Comparison of ENCODE assay signal across 9 cellular contexts in the genomic region with DNA sequence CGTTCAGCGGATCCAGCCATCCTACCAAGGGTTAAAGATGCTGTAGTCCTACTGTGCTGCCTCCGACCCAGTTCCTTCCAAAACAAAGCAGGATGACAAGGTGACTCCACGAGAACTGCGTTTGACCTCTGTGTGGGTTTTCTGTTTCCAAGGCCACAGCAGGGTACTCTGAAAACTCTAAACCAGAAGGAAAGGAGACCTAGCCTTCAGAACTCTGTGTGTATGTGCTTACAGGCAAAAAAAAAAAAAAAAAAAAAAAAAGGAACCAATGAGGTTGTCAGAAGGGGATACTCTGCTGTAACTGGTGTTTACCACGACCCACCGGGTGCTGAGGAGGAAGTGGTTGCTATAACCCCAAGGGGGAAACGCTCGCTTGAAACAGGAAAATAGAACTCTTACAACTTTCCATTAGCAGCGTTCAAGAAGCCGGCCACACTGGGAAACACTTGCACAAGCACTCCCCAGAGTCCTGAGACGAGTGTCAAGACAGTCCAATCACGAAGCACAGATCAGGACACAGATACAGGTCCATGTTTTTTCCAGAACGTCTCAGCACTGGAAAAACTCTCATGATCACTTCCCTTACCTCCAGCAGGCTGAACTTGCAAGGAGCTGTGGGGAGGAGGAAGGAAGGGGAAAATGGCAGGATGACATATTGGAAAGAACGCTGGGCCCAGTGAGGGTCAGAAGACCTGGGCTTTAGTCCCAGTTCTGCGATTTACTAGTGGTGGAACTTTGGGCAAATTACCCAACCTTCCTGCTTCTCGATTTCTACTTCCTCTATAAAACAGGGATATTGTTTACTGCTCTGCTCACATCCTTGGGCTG.
DNase-seq lines count a peak whose midpoint lies in the region; ATAC-seq and TF ChIP-seq lines count a peak whose summit lies in the region.
"Had no signal": no experiment of that assay in that cellular context is flagged by ENCODE, and none has a peak within 500 bp of the region (broad histone marks: within the 10 kb centered on the region; RNA-seq: fewer than 3 reads in every experiment).

No MANE protein-coding gene starts in this region.

- no peak for TF ChIP-seq POLR2A in NB4 (IDR thresholded peaks at IDR 0.05; ENCODE audit: extremely low read depth, insufficient read length)

- H3K27ac Mint-ChIP-seq in activated T-helper 17 cell treated with anti-CD3 and anti-CD28 coated beads, Interleukin-2, amount 50 U/mL, for 72 hours, result peak overlapping the region; percentile 97

- intact Hi-C loops in left lung (cut with DNase I), result no loop called here

- H3K9me3 Mint-ChIP-seq in activated T-helper 17 cell treated with anti-CD3 and anti-CD28 coated beads, Interleukin-2, amount 50 U/mL, for 72 hours, result peaks cover 4% of the 10 kb centered on the region

- TF ChIP-seq CTCF in GM12864 (IDR thresholded peaks at IDR 0.05; ENCODE audit: low read depth, low read length, missing control alignments), result no peak
- no peak for TF ChIP-seq CTCF in NB4 (IDR thresholded peaks at IDR 0.05; ENCODE audit: low read depth, low read length)
- no peak for TF ChIP-seq CTCF in left lung (IDR thresholded peaks at IDR 0.05)

- ATAC-seq in GM21825 (IDR thresholded peaks at IDR 0.05; ENCODE audit: unreplicated experiment) (peak; percentile 61), left lung (peak; percentile 51)
- peak; percentile 54 for ATAC-seq in activated T-helper 17 cell treated with anti-CD3 and anti-CD28 coated beads, Interleukin-2, amount 50 U/mL, for 72 hours (replicated peaks)
- ATAC-seq: HCT116 had no signal

- no peaks in the 10 kb centered on the region for H3K27me3 ChIP-seq in left lung

- H3K4me1 ChIP-seq in left lung, result peaks cover 25 to 88% of the 10 kb centered on the region in 2 donors

- peak; percentile 90 for DNase-seq in GM12864 (ENCODE audit: low read depth)
- peak; percentile 97 for DNase-seq in NB4 (ENCODE audit: low read depth)
- DNase-seq in left lung, result peak in 1 of 2 donors; percentile 71
- peak; percentile 67 to 94 (median 86) for DNase-seq in stimulated activated naive CD4-positive, alpha-beta T cell (lab: John Stamatoyannopoulos, UW)
- no peak for DNase-seq in NCI-H748 (lab: John Stamatoyannopoulos, UW; ENCODE audit: unreplicated experiment)
- no peak for DNase-seq in mesenteric fat pad (ENCODE audit: low spot score)

- H3K36me3 ChIP-seq in left lung, result no peaks in the 10 kb centered on the region

- peak overlapping the region; percentile 65 to 97 for H3K27ac ChIP-seq in left lung

- peaks cover 70% of the 10 kb centered on the region for H3K4me1 Mint-ChIP-seq in activated T-helper 17 cell treated with anti-CD3 and anti-CD28 coated beads, Interleukin-2, amount 50 U/mL, for 72 hours

- H3K27me3 Mint-ChIP-seq in activated T-helper 17 cell treated with anti-CD3 and anti-CD28 coated beads, Interleukin-2, amount 50 U/mL, for 72 hours, result no peaks in the 10 kb centered on the region

- H3K4me3 Mint-ChIP-seq in activated T-helper 17 cell treated with anti-CD3 and anti-CD28 coated beads, Interleukin-2, amount 50 U/mL, for 72 hours, result peak overlapping the region; percentile 91

- H3K4me3 ChIP-seq in GM12864 (ENCODE audit: low read depth, low read length) (no peak overlapping the region), NB4 (ENCODE audit: low read depth, low read length) (peak overlapping the region; percentile 35), left lung (peak overlapping the region in 1 of 2 donors; percentile 19)

- H3K36me3 Mint-ChIP-seq in activated T-helper 17 cell treated with anti-CD3 and anti-CD28 coated beads, Interleukin-2, amount 50 U/mL, for 72 hours (ENCODE audit: low read depth), result peaks cover 63% of the 10 kb centered on the region

- no peaks in the 10 kb centered on the region for H3K9me3 ChIP-seq in left lung

Comparison
In these comparisons a context has a peak if more than half of its experiments do, and no peak if none do; other contexts are left out.
1. DNase-seq: peak in GM12864 (single experiment), NB4 (single experiment) and stimulated activated naive CD4-positive, alpha-beta T cell (6 of 6); none in NCI-H748 (single experiment) and mesenteric fat pad (single experiment).
2. Peak in every context shown above with its lines, with median percentiles within 50 percentile points of each other: ATAC-seq.